1 cellular context compared by ENCODE assay signal in the genomic region with DNA sequence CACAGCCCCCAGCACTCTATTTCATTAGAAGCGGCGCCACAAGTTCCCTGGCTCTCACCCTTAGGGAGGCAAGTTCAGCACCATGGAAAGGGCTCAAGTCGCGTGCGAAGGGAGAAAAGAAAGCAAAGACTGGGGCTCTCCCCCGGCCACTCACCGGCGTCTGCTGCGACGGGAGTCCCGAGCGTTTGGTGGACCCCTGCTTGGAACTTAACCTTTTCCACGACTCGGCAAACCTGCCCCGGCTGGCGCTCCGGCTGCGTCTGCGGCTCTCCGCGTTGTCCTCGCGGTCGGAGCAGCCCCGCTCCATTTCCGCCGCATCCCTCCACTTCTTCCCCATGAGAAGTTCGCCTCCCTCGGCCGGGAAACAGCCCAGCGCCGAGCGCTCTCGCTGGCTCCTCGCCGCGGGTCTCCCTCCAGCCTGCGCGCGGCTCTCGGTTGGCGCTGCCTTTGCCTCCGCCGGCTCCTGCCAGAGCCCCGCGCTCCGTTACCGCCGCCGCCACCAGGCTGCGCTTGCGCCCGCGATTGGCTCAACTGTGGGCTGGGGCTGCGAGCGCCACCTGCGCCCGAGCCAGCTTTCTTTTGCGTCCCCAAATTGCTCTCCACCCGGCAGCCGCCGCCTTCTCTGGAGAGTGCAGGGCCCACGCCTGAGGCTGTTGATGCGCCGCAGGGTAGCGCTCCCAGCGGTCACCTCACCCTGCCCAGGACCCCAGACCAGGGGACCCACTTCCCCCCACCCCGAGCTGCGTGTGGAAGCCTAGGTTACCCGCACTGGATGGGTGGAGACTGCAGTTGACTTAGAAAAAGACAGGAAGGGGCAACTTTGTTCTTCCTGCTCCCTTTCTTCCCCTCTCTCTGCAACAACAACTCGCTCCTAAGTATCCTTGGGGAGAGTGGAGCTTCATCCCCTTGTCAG.
A peak's percentile ranks its signal among the peaks of the same experiment; 100 is the strongest.
TF ChIP-seq lines count a peak whose summit lies in the region.

No MANE protein-coding gene starts in this region.

TF ChIP-seq in HepG2, 621 proteins besides CTCF, POLR2A, EP300 and RAD21 (continued from another document and continues in another):
- TF ChIP-seq, protein P1, sequence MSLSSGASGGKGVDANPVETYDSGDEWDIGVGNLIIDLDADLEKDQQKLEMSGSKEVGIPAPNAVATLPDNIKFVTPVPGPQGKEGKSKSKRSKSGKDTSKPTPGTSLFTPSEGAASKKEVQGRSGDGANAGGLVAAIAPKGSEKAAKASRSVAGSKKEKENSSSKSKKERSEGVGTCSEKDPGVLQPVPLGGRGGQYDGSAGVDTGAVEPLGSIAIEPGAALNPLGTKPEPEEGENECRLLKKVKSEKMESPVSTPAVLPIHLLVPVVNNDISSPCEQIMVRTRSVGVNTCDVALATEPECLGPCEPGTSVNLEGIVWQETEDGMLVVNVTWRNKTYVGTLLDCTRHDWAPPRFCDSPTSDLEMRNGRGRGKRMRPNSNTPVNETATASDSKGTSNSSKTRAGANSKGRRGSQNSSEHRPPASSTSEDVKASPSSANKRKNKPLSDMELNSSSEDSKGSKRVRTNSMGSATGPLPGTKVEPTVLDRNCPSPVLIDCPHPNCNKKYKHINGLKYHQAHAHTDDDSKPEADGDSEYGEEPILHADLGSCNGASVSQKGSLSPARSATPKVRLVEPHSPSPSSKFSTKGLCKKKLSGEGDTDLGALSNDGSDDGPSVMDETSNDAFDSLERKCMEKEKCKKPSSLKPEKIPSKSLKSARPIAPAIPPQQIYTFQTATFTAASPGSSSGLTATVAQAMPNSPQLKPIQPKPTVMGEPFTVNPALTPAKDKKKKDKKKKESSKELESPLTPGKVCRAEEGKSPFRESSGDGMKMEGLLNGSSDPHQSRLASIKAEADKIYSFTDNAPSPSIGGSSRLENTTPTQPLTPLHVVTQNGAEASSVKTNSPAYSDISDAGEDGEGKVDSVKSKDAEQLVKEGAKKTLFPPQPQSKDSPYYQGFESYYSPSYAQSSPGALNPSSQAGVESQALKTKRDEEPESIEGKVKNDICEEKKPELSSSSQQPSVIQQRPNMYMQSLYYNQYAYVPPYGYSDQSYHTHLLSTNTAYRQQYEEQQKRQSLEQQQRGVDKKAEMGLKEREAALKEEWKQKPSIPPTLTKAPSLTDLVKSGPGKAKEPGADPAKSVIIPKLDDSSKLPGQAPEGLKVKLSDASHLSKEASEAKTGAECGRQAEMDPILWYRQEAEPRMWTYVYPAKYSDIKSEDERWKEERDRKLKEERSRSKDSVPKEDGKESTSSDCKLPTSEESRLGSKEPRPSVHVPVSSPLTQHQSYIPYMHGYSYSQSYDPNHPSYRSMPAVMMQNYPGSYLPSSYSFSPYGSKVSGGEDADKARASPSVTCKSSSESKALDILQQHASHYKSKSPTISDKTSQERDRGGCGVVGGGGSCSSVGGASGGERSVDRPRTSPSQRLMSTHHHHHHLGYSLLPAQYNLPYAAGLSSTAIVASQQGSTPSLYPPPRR (CRISPR knock-in tag; IDR thresholded peaks at IDR 0.05; ENCODE audit: borderline replicate concordance): no peak
- TF ChIP-seq JUNB (CRISPR knock-in tag; IDR thresholded peaks at IDR 0.05; ENCODE audit: borderline replicate concordance) (no peak), ONECUT2 (CRISPR knock-in tag; IDR thresholded peaks at IDR 0.05) (no peak), ZFP41 (CRISPR knock-in tag; IDR thresholded peaks at IDR 0.05; ENCODE audit: borderline replicate concordance) (no peak), ZNF451 (CRISPR knock-in tag; IDR thresholded peaks at IDR 0.05) (no peak), TBX2 (CRISPR knock-in tag; IDR thresholded peaks at IDR 0.05; ENCODE audit: borderline replicate concordance) (peak; percentile 58), ZBTB21 (CRISPR knock-in tag; IDR thresholded peaks at IDR 0.05) (no peak), SIX4 (CRISPR knock-in tag; IDR thresholded peaks at IDR 0.05) (no peak), ZNF547 (CRISPR knock-in tag; IDR thresholded peaks at IDR 0.05) (0 out of 2 replicates have a peak, but pooled peaks have one; percentile 65), HNRNPLL (IDR thresholded peaks at IDR 0.05; ENCODE audit: low read depth, low read length, poor library complexity, severe bottlenecking) (peak; percentile 90), ZSCAN9 (CRISPR knock-in tag; IDR thresholded peaks at IDR 0.05; ENCODE audit: borderline replicate concordance) (peak; percentile 68; the same call in 1 of the 2 replicates), NAIF1 (CRISPR knock-in tag; IDR thresholded peaks at IDR 0.05; ENCODE audit: borderline replicate concordance) (peak; percentile 30; the same call in 1 of the 2 replicates), GABPB1 (CRISPR knock-in tag; IDR thresholded peaks at IDR 0.05) (peak; percentile 28; the same call in 1 of the 2 replicates), MAZ (IDR thresholded peaks at IDR 0.05; ENCODE audit: borderline replicate concordance, low read depth, low read length) (no peak), MAZ (CRISPR knock-in tag; IDR thresholded peaks at IDR 0.05; ENCODE audit: low read depth) (0 out of 2 replicates have a peak, but pooled peaks have one; percentile 43), ZNF674 (CRISPR knock-in tag; IDR thresholded peaks at IDR 0.05; ENCODE audit: low read depth) (no peak), AHR (CRISPR knock-in tag; IDR thresholded peaks at IDR 0.05) (peak; percentile 70; the same call in 1 of the 2 replicates), RCOR2 (CRISPR knock-in tag; IDR thresholded peaks at IDR 0.05) (no peak), KAT7 (CRISPR knock-in tag; IDR thresholded peaks at IDR 0.05; ENCODE audit: borderline replicate concordance) (no peak), ZNF816 (CRISPR knock-in tag; IDR thresholded peaks at IDR 0.05; ENCODE audit: borderline replicate concordance) (no peak), ZBTB42 (CRISPR knock-in tag; IDR thresholded peaks at IDR 0.05) (no peak), GLI4 (CRISPR knock-in tag; IDR thresholded peaks at IDR 0.05; ENCODE audit: borderline replicate concordance) (no peak), ZNF790 (CRISPR knock-in tag; IDR thresholded peaks at IDR 0.05; ENCODE audit: borderline replicate concordance) (no peak), ZNF788 (CRISPR knock-in tag; IDR thresholded peaks at IDR 0.05; ENCODE audit: borderline replicate concordance) (0 out of 2 replicates have a peak, but pooled peaks have one; percentile 48), EEA1 (CRISPR knock-in tag; IDR thresholded peaks at IDR 0.05; ENCODE audit: borderline replicate concordance) (0 out of 2 replicates have a peak, but pooled peaks have one; percentile 48), ZNF776 (CRISPR knock-in tag; IDR thresholded peaks at IDR 0.05) (peak; percentile 54; the same call in 1 of the 2 replicates), KDM4B (CRISPR knock-in tag; IDR thresholded peaks at IDR 0.05) (no peak), RXRA (CRISPR knock-in tag; IDR thresholded peaks at IDR 0.05) (no peak), TBP (CRISPR knock-in tag; IDR thresholded peaks at IDR 0.05) (no peak), MZF1 (CRISPR knock-in tag; IDR thresholded peaks at IDR 0.05; ENCODE audit: borderline replicate concordance) (no peak), PTBP1 (IDR thresholded peaks at IDR 0.05; ENCODE audit: low read depth, low read length, poor library complexity, severe bottlenecking) (no peak), TBX3 (IDR thresholded peaks at IDR 0.05; ENCODE audit: borderline replicate concordance) (no peak)
- TF ChIP-seq, protein P2, sequence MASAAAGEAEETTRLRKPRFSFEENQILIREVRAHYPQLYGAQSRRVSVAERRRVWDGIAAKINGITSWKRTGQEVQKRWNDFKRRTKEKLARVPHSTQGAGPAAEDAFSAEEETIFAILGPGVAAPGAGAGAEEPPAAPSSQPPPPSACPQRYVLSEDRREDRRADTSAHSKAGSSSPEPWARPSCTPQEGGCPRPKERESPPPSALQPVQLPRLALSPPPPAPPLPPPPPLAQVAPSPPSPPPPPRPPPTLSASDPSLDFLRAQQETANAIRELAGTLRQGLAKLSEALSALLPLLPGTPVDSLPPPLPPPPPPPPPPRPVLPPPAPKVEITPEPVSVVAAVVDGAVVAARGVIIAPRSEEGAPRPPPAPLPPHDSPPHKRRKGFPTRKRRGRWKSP (CRISPR knock-in tag; IDR thresholded peaks at IDR 0.05): peak; percentile 99
- TF ChIP-seq, protein P3, sequence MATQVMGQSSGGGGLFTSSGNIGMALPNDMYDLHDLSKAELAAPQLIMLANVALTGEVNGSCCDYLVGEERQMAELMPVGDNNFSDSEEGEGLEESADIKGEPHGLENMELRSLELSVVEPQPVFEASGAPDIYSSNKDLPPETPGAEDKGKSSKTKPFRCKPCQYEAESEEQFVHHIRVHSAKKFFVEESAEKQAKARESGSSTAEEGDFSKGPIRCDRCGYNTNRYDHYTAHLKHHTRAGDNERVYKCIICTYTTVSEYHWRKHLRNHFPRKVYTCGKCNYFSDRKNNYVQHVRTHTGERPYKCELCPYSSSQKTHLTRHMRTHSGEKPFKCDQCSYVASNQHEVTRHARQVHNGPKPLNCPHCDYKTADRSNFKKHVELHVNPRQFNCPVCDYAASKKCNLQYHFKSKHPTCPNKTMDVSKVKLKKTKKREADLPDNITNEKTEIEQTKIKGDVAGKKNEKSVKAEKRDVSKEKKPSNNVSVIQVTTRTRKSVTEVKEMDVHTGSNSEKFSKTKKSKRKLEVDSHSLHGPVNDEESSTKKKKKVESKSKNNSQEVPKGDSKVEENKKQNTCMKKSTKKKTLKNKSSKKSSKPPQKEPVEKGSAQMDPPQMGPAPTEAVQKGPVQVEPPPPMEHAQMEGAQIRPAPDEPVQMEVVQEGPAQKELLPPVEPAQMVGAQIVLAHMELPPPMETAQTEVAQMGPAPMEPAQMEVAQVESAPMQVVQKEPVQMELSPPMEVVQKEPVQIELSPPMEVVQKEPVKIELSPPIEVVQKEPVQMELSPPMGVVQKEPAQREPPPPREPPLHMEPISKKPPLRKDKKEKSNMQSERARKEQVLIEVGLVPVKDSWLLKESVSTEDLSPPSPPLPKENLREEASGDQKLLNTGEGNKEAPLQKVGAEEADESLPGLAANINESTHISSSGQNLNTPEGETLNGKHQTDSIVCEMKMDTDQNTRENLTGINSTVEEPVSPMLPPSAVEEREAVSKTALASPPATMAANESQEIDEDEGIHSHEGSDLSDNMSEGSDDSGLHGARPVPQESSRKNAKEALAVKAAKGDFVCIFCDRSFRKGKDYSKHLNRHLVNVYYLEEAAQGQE (IDR thresholded peaks at IDR 0.05; ENCODE audit: borderline replicate concordance in 1 of 2, low read depth in 1 of 2, low read length in 2 of 2): peak; percentile 67 to 97
- TF ChIP-seq, protein P4, sequence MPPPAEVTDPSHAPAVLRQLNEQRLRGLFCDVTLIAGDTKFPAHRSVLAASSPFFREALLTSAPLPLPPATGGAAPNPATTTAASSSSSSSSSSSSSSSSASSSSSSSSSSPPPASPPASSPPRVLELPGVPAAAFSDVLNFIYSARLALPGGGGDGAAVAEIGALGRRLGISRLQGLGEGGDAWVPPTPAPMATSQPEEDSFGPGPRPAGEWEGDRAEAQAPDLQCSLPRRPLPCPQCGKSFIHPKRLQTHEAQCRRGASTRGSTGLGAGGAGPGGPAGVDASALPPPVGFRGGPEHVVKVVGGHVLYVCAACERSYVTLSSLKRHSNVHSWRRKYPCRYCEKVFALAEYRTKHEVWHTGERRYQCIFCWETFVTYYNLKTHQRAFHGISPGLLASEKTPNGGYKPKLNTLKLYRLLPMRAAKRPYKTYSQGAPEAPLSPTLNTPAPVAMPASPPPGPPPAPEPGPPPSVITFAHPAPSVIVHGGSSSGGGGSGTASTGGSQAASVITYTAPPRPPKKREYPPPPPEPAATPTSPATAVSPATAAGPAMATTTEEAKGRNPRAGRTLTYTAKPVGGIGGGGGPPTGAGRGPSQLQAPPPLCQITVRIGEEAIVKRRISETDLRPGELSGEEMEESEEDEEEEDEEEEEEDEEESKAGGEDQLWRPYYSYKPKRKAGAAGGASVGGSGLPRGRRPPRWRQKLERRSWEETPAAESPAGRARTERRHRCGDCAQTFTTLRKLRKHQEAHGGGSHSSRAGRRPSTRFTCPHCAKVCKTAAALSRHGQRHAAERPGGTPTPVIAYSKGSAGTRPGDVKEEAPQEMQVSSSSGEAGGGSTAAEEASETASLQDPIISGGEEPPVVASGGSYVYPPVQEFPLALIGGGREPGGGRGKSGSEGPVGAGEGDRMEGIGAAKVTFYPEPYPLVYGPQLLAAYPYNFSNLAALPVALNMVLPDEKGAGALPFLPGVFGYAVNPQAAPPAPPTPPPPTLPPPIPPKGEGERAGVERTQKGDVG (CRISPR knock-in tag; IDR thresholded peaks at IDR 0.05; ENCODE audit: borderline replicate concordance): no peak
- TF ChIP-seq, protein P5, sequence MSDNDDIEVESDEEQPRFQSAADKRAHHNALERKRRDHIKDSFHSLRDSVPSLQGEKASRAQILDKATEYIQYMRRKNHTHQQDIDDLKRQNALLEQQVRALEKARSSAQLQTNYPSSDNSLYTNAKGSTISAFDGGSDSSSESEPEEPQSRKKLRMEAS (IDR thresholded peaks at IDR 0.05): peak; percentile 53
- TF ChIP-seq, protein P6, sequence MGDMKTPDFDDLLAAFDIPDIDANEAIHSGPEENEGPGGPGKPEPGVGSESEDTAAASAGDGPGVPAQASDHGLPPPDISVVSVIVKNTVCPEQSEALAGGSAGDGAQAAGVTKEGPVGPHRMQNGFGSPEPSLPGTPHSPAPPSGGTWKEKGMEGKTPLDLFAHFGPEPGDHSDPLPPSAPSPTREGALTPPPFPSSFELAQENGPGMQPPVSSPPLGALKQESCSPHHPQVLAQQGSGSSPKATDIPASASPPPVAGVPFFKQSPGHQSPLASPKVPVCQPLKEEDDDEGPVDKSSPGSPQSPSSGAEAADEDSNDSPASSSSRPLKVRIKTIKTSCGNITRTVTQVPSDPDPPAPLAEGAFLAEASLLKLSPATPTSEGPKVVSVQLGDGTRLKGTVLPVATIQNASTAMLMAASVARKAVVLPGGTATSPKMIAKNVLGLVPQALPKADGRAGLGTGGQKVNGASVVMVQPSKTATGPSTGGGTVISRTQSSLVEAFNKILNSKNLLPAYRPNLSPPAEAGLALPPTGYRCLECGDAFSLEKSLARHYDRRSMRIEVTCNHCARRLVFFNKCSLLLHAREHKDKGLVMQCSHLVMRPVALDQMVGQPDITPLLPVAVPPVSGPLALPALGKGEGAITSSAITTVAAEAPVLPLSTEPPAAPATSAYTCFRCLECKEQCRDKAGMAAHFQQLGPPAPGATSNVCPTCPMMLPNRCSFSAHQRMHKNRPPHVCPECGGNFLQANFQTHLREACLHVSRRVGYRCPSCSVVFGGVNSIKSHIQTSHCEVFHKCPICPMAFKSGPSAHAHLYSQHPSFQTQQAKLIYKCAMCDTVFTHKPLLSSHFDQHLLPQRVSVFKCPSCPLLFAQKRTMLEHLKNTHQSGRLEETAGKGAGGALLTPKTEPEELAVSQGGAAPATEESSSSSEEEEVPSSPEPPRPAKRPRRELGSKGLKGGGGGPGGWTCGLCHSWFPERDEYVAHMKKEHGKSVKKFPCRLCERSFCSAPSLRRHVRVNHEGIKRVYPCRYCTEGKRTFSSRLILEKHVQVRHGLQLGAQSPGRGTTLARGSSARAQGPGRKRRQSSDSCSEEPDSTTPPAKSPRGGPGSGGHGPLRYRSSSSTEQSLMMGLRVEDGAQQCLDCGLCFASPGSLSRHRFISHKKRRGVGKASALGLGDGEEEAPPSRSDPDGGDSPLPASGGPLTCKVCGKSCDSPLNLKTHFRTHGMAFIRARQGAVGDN (CRISPR knock-in tag; IDR thresholded peaks at IDR 0.05): peak; percentile 45
- TF ChIP-seq, protein P7, sequence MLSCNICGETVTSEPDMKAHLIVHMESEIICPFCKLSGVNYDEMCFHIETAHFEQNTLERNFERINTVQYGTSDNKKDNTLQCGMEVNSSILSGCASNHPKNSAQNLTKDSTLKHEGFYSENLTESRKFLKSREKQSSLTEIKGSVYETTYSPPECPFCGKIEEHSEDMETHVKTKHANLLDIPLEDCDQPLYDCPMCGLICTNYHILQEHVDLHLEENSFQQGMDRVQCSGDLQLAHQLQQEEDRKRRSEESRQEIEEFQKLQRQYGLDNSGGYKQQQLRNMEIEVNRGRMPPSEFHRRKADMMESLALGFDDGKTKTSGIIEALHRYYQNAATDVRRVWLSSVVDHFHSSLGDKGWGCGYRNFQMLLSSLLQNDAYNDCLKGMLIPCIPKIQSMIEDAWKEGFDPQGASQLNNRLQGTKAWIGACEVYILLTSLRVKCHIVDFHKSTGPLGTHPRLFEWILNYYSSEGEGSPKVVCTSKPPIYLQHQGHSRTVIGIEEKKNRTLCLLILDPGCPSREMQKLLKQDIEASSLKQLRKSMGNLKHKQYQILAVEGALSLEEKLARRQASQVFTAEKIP (CRISPR knock-in tag; IDR thresholded peaks at IDR 0.05; ENCODE audit: borderline replicate concordance): no peak
